ENCODE assay signal across 1 cellular context in the genomic region with DNA sequence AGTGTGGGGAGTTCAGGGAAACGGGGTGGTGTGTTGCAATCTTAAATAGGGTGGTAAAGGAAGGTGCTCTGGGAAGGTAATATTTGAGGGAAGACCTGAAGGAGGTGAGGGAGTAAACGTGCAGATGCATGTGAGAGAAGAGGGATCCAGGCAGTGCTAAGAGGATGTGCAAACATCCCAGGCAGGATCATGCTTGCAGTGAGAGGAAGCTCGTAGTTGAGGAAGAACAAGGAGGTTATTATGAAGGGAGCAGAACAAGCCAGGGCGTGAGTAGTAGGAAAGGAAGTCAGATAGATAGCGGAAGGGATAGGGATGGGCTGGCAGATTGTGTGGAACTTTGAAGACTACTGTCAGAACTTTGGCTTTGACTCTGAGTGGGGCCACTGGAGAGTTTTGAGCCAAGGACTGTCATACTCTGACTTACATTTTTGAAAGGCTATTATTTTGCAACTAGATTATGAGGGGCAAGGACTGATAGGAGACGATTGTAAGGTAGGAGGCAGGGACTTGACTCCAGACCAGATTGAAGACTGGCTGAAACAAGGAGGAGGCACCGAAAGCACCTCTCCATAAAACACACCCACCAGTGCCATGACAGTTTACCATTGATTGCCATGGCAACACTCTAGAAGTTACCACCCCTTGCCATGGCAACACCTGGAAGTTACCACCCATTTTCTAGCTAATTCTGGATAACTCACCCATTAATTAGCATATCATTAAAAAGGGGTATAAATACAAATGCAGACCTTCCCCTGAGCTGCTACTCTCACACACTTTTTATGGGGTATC.
TF ChIP-seq lines count a peak whose summit lies in the region.

No MANE protein-coding gene starts in this region.

TF ChIP-seq in GM23338, 12 proteins besides CTCF, POLR2A, EP300 and RAD21 (continued from another document):
- TF ChIP-seq, protein P1, sequence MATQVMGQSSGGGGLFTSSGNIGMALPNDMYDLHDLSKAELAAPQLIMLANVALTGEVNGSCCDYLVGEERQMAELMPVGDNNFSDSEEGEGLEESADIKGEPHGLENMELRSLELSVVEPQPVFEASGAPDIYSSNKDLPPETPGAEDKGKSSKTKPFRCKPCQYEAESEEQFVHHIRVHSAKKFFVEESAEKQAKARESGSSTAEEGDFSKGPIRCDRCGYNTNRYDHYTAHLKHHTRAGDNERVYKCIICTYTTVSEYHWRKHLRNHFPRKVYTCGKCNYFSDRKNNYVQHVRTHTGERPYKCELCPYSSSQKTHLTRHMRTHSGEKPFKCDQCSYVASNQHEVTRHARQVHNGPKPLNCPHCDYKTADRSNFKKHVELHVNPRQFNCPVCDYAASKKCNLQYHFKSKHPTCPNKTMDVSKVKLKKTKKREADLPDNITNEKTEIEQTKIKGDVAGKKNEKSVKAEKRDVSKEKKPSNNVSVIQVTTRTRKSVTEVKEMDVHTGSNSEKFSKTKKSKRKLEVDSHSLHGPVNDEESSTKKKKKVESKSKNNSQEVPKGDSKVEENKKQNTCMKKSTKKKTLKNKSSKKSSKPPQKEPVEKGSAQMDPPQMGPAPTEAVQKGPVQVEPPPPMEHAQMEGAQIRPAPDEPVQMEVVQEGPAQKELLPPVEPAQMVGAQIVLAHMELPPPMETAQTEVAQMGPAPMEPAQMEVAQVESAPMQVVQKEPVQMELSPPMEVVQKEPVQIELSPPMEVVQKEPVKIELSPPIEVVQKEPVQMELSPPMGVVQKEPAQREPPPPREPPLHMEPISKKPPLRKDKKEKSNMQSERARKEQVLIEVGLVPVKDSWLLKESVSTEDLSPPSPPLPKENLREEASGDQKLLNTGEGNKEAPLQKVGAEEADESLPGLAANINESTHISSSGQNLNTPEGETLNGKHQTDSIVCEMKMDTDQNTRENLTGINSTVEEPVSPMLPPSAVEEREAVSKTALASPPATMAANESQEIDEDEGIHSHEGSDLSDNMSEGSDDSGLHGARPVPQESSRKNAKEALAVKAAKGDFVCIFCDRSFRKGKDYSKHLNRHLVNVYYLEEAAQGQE (IDR thresholded peaks at IDR 0.05; ENCODE audit: unreplicated experiment), result no peak
- TF ChIP-seq POLR2AphosphoS5 (IDR thresholded peaks at IDR 0.05; ENCODE audit: low read depth) (no peak), EZH2phosphoT487 (IDR thresholded peaks at IDR 0.05; ENCODE audit: unreplicated experiment) (no peak), ZNF114 (CRISPR knock-in tag; IDR thresholded peaks at IDR 0.05) (no peak), STAT1 (IDR thresholded peaks at IDR 0.05; ENCODE audit: unreplicated experiment) (no peak), CREB1 (CRISPR knock-in tag; IDR thresholded peaks at IDR 0.05; ENCODE audit: low read depth) (no peak), EZH2 (IDR thresholded peaks at IDR 0.05; ENCODE audit: low read depth, unreplicated experiment) (no peak)
- TF ChIP-seq, protein P2, sequence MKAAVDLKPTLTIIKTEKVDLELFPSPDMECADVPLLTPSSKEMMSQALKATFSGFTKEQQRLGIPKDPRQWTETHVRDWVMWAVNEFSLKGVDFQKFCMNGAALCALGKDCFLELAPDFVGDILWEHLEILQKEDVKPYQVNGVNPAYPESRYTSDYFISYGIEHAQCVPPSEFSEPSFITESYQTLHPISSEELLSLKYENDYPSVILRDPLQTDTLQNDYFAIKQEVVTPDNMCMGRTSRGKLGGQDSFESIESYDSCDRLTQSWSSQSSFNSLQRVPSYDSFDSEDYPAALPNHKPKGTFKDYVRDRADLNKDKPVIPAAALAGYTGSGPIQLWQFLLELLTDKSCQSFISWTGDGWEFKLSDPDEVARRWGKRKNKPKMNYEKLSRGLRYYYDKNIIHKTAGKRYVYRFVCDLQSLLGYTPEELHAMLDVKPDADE (IDR thresholded peaks at IDR 0.05), result no peak
- TF ChIP-seq, protein P3, sequence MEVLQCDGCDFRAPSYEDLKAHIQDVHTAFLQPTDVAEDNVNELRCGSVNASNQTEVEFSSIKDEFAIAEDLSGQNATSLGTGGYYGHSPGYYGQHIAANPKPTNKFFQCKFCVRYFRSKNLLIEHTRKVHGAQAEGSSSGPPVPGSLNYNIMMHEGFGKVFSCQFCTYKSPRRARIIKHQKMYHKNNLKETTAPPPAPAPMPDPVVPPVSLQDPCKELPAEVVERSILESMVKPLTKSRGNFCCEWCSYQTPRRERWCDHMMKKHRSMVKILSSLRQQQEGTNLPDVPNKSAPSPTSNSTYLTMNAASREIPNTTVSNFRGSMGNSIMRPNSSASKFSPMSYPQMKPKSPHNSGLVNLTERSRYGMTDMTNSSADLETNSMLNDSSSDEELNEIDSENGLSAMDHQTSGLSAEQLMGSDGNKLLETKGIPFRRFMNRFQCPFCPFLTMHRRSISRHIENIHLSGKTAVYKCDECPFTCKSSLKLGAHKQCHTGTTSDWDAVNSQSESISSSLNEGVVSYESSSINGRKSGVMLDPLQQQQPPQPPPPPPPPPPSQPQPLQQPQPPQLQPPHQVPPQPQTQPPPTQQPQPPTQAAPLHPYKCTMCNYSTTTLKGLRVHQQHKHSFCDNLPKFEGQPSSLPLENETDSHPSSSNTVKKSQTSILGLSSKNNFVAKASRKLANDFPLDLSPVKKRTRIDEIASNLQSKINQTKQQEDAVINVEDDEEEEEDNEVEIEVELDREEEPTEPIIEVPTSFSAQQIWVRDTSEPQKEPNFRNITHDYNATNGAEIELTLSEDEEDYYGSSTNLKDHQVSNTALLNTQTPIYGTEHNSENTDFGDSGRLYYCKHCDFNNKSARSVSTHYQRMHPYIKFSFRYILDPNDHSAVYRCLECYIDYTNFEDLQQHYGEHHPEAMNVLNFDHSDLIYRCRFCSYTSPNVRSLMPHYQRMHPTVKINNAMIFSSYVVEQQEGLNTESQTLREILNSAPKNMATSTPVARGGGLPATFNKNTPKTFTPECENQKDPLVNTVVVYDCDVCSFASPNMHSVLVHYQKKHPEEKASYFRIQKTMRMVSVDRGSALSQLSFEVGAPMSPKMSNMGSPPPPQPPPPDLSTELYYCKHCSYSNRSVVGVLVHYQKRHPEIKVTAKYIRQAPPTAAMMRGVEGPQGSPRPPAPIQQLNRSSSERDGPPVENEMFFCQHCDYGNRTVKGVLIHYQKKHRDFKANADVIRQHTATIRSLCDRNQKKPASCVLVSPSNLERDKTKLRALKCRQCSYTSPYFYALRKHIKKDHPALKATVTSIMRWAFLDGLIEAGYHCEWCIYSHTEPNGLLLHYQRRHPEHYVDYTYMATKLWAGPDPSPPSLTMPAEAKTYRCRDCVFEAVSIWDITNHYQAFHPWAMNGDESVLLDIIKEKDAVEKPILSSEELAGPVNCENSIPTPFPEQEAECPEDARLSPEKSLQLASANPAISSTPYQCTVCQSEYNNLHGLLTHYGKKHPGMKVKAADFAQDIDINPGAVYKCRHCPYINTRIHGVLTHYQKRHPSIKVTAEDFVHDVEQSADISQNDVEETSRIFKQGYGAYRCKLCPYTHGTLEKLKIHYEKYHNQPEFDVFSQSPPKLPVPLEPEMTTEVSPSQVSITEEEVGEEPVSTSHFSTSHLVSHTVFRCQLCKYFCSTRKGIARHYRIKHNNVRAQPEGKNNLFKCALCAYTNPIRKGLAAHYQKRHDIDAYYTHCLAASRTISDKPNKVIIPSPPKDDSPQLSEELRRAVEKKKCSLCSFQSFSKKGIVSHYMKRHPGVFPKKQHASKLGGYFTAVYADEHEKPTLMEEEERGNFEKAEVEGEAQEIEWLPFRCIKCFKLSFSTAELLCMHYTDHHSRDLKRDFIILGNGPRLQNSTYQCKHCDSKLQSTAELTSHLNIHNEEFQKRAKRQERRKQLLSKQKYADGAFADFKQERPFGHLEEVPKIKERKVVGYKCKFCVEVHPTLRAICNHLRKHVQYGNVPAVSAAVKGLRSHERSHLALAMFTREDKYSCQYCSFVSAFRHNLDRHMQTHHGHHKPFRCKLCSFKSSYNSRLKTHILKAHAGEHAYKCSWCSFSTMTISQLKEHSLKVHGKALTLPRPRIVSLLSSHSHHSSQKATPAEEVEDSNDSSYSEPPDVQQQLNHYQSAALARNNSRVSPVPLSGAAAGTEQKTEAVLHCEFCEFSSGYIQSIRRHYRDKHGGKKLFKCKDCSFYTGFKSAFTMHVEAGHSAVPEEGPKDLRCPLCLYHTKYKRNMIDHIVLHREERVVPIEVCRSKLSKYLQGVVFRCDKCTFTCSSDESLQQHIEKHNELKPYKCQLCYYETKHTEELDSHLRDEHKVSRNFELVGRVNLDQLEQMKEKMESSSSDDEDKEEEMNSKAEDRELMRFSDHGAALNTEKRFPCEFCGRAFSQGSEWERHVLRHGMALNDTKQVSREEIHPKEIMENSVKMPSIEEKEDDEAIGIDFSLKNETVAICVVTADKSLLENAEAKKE (CRISPR knock-in tag; IDR thresholded peaks at IDR 0.05), result no peak
TF ChIP-seq in GM23338: peak in this region for 0.
